Comparison of ENCODE assay signal across 3 cellular contexts in the genomic region with DNA sequence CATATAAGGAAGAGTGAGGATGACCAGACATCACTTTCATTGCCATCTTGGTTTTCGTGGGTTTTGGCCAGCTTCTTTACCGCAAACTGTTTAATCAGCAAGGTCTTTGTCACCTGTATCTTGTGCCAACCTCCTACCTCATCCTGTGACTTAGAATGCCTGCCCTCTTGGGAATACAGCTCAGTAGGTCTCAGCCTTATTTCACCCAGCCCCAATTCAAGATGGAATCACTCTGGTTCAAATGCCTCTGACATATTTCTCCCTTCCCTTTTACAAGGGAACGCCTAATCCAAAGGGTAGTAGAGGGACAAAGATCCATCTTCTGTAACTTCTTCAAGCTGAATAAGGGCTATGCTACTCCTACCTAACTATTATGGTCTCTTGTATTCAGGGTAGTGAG.
A peak's percentile ranks its signal among the peaks of the same experiment; 100 is the strongest.
TF ChIP-seq lines count a peak whose summit lies in the region.

No MANE protein-coding gene starts in this region.

TF ChIP-seq in GM23338, 12 proteins besides CTCF, POLR2A, EP300 and RAD21:
- TF ChIP-seq JUNB (IDR thresholded peaks at IDR 0.05; ENCODE audit: unreplicated experiment) (no peak), POLR2AphosphoS5 (IDR thresholded peaks at IDR 0.05; ENCODE audit: low read depth) (no peak), NANOG (IDR thresholded peaks at IDR 0.05; ENCODE audit: borderline replicate concordance) (no peak), STAT1 (IDR thresholded peaks at IDR 0.05; ENCODE audit: unreplicated experiment) (no peak), EZH2phosphoT487 (IDR thresholded peaks at IDR 0.05; ENCODE audit: unreplicated experiment) (no peak)
- TF ChIP-seq, protein P1, sequence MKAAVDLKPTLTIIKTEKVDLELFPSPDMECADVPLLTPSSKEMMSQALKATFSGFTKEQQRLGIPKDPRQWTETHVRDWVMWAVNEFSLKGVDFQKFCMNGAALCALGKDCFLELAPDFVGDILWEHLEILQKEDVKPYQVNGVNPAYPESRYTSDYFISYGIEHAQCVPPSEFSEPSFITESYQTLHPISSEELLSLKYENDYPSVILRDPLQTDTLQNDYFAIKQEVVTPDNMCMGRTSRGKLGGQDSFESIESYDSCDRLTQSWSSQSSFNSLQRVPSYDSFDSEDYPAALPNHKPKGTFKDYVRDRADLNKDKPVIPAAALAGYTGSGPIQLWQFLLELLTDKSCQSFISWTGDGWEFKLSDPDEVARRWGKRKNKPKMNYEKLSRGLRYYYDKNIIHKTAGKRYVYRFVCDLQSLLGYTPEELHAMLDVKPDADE (IDR thresholded peaks at IDR 0.05) = no peak
TF ChIP-seq in GM23338: peak in this region for 0.

TF ChIP-seq in K562, 482 proteins besides CTCF, POLR2A, EP300 and RAD21 (continues in another document):
- TF ChIP-seq NFYB (IDR thresholded peaks at IDR 0.05; ENCODE audit: extremely low read depth, insufficient read length) (no peak), PPARD (CRISPR knock-in tag; IDR thresholded peaks at IDR 0.05) (no peak), NR2C1 (IDR thresholded peaks at IDR 0.05) (no peak), NR2C1 (tag; IDR thresholded peaks at IDR 0.05) (peak; percentile 47; the same call in 1 of the 2 replicates), MYBL2 (IDR thresholded peaks at IDR 0.05; ENCODE audit: low read depth) (no peak), MYBL2 (CRISPR knock-in tag; IDR thresholded peaks at IDR 0.05; ENCODE audit: borderline replicate concordance) (no peak), ETV1 (tag; conservative IDR thresholded peaks at IDR 0.05; ENCODE audit: low read depth) (peak; percentile 64; the same call in 1 of the 2 replicates), ZNF778 (CRISPR knock-in tag; IDR thresholded peaks at IDR 0.05) (no peak), SMAD4 (CRISPR knock-in tag; conservative IDR thresholded peaks at IDR 0.05) (no peak), ZNF551 (CRISPR knock-in tag; IDR thresholded peaks at IDR 0.05) (no peak), EZH2 (IDR thresholded peaks at IDR 0.05; ENCODE audit: borderline replicate concordance, low read depth, low read length) (no peak), ZNF24 (IDR thresholded peaks at IDR 0.05) (no peak), GTF2A2 (tag; IDR thresholded peaks at IDR 0.05) (peak; percentile 55; the same call in 1 of the 2 replicates), PHF21A (IDR thresholded peaks at IDR 0.05; ENCODE audit: borderline replicate concordance, low read depth) (no peak), CHD1 (IDR thresholded peaks at IDR 0.05; ENCODE audit: low read length) (no peak), ZNF79 (CRISPR knock-in tag; IDR thresholded peaks at IDR 0.05; ENCODE audit: low read depth) (no peak), FOXP1 (CRISPR knock-in tag; IDR thresholded peaks at IDR 0.05) (no peak), MEF2D (tag; conservative IDR thresholded peaks at IDR 0.05; ENCODE audit: low read depth) (peak; percentile 30; the same call in 1 of the 2 replicates), HDAC6 (IDR thresholded peaks at IDR 0.05; ENCODE audit: low read depth, low read length) (no peak), PTTG1 (tag; IDR thresholded peaks at IDR 0.05; ENCODE audit: low read depth) (peak; percentile 84), DDX20 (tag; IDR thresholded peaks at IDR 0.05; ENCODE audit: low read depth) (peak; percentile 75; the same call in 1 of the 2 replicates), ZNF584 (CRISPR knock-in tag; IDR thresholded peaks at IDR 0.05; ENCODE audit: low read depth) (peak; percentile 58; the same call in 1 of the 2 replicates)
- TF ChIP-seq, protein P2, sequence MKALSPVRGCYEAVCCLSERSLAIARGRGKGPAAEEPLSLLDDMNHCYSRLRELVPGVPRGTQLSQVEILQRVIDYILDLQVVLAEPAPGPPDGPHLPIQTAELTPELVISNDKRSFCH (CRISPR knock-in tag; IDR thresholded peaks at IDR 0.05) = no peak
- TF ChIP-seq, protein P2 (tag; IDR thresholded peaks at IDR 0.05) = peak; percentile 87
- TF ChIP-seq, protein P3, sequence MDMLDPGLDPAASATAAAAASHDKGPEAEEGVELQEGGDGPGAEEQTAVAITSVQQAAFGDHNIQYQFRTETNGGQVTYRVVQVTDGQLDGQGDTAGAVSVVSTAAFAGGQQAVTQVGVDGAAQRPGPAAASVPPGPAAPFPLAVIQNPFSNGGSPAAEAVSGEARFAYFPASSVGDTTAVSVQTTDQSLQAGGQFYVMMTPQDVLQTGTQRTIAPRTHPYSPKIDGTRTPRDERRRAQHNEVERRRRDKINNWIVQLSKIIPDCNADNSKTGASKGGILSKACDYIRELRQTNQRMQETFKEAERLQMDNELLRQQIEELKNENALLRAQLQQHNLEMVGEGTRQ (CRISPR knock-in tag; IDR thresholded peaks at IDR 0.05) = no peak
- TF ChIP-seq, protein P4, sequence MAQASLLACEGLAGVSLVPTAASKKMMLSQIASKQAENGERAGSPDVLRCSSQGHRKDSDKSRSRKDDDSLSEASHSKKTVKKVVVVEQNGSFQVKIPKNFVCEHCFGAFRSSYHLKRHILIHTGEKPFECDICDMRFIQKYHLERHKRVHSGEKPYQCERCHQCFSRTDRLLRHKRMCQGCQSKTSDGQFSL (CRISPR knock-in tag; IDR thresholded peaks at IDR 0.05) = no peak
- TF ChIP-seq, protein P4 (tag; IDR thresholded peaks at IDR 0.05) = 0 out of 4 replicates have a peak, but pooled peaks of 1 of the 2 experiments have one; percentile 34
- TF ChIP-seq, protein P5, sequence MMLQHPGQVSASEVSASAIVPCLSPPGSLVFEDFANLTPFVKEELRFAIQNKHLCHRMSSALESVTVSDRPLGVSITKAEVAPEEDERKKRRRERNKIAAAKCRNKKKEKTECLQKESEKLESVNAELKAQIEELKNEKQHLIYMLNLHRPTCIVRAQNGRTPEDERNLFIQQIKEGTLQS (IDR thresholded peaks at IDR 0.05) = no peak
- TF ChIP-seq, protein P5 (CRISPR knock-in tag; conservative IDR thresholded peaks at IDR 0.05) = no peak
- TF ChIP-seq, protein P6, sequence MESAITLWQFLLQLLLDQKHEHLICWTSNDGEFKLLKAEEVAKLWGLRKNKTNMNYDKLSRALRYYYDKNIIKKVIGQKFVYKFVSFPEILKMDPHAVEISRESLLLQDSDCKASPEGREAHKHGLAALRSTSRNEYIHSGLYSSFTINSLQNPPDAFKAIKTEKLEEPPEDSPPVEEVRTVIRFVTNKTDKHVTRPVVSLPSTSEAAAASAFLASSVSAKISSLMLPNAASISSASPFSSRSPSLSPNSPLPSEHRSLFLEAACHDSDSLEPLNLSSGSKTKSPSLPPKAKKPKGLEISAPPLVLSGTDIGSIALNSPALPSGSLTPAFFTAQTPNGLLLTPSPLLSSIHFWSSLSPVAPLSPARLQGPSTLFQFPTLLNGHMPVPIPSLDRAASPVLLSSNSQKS (CRISPR knock-in tag; IDR thresholded peaks at IDR 0.05) = no peak
- TF ChIP-seq, protein P7, sequence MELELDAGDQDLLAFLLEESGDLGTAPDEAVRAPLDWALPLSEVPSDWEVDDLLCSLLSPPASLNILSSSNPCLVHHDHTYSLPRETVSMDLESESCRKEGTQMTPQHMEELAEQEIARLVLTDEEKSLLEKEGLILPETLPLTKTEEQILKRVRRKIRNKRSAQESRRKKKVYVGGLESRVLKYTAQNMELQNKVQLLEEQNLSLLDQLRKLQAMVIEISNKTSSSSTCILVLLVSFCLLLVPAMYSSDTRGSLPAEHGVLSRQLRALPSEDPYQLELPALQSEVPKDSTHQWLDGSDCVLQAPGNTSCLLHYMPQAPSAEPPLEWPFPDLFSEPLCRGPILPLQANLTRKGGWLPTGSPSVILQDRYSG (tag; conservative IDR thresholded peaks at IDR 0.05; ENCODE audit: low read depth) = peak; percentile 55; the same call in 1 of the 2 replicates

TF ChIP-seq in H1, 55 proteins besides CTCF, POLR2A, EP300 and RAD21:
- TF ChIP-seq RBBP5 (IDR thresholded peaks at IDR 0.05; ENCODE audit: borderline replicate concordance, low read depth, low read length) (no peak), SP1 (IDR thresholded peaks at IDR 0.05; ENCODE audit: low read depth, low read length) (no peak), KDM1A (IDR thresholded peaks at IDR 0.05; ENCODE audit: borderline replicate concordance, low read length) (no peak), SP4 (IDR thresholded peaks at IDR 0.05; ENCODE audit: low read length) (no peak), BACH1 (IDR thresholded peaks at IDR 0.05; ENCODE audit: low read length) (no peak), CTBP2 (IDR thresholded peaks at IDR 0.05; ENCODE audit: borderline replicate concordance, insufficient read depth, insufficient read length, low read length) (no peak), RFX5 (IDR thresholded peaks at IDR 0.05; ENCODE audit: borderline replicate concordance, low read depth, low read length) (no peak), CHD2 (IDR thresholded peaks at IDR 0.05; ENCODE audit: low read length) (no peak)
- TF ChIP-seq, protein P8, sequence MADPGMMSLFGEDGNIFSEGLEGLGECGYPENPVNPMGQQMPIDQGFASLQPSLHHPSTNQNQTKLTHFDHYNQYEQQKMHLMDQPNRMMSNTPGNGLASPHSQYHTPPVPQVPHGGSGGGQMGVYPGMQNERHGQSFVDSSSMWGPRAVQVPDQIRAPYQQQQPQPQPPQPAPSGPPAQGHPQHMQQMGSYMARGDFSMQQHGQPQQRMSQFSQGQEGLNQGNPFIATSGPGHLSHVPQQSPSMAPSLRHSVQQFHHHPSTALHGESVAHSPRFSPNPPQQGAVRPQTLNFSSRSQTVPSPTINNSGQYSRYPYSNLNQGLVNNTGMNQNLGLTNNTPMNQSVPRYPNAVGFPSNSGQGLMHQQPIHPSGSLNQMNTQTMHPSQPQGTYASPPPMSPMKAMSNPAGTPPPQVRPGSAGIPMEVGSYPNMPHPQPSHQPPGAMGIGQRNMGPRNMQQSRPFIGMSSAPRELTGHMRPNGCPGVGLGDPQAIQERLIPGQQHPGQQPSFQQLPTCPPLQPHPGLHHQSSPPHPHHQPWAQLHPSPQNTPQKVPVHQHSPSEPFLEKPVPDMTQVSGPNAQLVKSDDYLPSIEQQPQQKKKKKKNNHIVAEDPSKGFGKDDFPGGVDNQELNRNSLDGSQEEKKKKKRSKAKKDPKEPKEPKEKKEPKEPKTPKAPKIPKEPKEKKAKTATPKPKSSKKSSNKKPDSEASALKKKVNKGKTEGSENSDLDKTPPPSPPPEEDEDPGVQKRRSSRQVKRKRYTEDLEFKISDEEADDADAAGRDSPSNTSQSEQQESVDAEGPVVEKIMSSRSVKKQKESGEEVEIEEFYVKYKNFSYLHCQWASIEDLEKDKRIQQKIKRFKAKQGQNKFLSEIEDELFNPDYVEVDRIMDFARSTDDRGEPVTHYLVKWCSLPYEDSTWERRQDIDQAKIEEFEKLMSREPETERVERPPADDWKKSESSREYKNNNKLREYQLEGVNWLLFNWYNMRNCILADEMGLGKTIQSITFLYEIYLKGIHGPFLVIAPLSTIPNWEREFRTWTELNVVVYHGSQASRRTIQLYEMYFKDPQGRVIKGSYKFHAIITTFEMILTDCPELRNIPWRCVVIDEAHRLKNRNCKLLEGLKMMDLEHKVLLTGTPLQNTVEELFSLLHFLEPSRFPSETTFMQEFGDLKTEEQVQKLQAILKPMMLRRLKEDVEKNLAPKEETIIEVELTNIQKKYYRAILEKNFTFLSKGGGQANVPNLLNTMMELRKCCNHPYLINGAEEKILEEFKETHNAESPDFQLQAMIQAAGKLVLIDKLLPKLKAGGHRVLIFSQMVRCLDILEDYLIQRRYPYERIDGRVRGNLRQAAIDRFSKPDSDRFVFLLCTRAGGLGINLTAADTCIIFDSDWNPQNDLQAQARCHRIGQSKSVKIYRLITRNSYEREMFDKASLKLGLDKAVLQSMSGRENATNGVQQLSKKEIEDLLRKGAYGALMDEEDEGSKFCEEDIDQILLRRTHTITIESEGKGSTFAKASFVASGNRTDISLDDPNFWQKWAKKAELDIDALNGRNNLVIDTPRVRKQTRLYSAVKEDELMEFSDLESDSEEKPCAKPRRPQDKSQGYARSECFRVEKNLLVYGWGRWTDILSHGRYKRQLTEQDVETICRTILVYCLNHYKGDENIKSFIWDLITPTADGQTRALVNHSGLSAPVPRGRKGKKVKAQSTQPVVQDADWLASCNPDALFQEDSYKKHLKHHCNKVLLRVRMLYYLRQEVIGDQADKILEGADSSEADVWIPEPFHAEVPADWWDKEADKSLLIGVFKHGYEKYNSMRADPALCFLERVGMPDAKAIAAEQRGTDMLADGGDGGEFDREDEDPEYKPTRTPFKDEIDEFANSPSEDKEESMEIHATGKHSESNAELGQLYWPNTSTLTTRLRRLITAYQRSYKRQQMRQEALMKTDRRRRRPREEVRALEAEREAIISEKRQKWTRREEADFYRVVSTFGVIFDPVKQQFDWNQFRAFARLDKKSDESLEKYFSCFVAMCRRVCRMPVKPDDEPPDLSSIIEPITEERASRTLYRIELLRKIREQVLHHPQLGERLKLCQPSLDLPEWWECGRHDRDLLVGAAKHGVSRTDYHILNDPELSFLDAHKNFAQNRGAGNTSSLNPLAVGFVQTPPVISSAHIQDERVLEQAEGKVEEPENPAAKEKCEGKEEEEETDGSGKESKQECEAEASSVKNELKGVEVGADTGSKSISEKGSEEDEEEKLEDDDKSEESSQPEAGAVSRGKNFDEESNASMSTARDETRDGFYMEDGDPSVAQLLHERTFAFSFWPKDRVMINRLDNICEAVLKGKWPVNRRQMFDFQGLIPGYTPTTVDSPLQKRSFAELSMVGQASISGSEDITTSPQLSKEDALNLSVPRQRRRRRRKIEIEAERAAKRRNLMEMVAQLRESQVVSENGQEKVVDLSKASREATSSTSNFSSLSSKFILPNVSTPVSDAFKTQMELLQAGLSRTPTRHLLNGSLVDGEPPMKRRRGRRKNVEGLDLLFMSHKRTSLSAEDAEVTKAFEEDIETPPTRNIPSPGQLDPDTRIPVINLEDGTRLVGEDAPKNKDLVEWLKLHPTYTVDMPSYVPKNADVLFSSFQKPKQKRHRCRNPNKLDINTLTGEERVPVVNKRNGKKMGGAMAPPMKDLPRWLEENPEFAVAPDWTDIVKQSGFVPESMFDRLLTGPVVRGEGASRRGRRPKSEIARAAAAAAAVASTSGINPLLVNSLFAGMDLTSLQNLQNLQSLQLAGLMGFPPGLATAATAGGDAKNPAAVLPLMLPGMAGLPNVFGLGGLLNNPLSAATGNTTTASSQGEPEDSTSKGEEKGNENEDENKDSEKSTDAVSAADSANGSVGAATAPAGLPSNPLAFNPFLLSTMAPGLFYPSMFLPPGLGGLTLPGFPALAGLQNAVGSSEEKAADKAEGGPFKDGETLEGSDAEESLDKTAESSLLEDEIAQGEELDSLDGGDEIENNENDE (IDR thresholded peaks at IDR 0.05; ENCODE audit: insufficient replicate concordance, low read length) = no peak
TF ChIP-seq in H1: peak in this region for 0.
